In the genomic region with DNA sequence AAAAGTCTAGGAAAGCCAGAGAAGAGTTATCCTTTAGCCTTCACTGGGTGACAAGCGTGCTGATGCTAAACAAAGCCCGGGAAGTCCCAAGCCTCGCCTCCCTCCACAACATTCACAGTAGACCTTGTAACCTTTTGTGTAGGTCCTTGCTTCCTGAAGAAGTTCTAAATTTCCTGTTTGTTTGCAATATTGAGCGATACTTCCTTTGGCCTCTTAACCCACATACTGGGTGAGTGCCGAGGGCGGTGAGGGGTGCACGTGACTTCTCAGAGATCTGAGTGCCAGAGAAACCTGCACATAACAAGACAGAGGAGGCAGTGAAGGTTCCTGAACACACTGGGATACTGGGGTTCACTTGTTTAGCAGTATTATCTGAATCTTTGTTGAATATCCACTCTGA, we compare ENCODE assay signal across 10 cellular contexts.
DNase-seq lines count a peak whose midpoint lies in the region; ATAC-seq and TF ChIP-seq lines count a peak whose summit lies in the region.
"Had no signal": no experiment of that assay in that cellular context is flagged by ENCODE, and none has a peak within 500 bp of the region (broad histone marks: within the 10 kb centered on the region; RNA-seq: fewer than 3 reads in every experiment).

No MANE protein-coding gene starts in this region.

- H3K36me3 Mint-ChIP-seq in CD14-positive monocyte (peaks cover 75 to 93% of the 10 kb centered on the region in 2 donors), neural crest cell (ENCODE audit: low read depth) (no peaks in the 10 kb centered on the region)
- peaks cover 41% of the 10 kb centered on the region for H3K36me3 Mint-ChIP-seq in T-helper 2 cell treated with Interferon-gamma antibody and Interleukin-4, amounts not matched to agents 5 μg/mL and 100 μg/mL, for 36 hours (ENCODE audit: low read depth)
- H3K36me3 Mint-ChIP-seq in activated naive CD8-positive, alpha-beta T cell treated with anti-CD3 and anti-CD28 coated beads, Interleukin-2, amount 50 U/mL, for 24 hours (ENCODE audit: low read depth), result peaks cover 19% of the 10 kb centered on the region

- H3K9me3 Mint-ChIP-seq in CD14-positive monocyte (peaks cover 0 to 2% (median 0%) of the 10 kb centered on the region in 7 donors), neural crest cell (no peaks in the 10 kb centered on the region)
- H3K9me3 Mint-ChIP-seq in T-helper 2 cell treated with Interferon-gamma antibody and Interleukin-4, amounts not matched to agents 5 μg/mL and 100 μg/mL, for 36 hours, result no peaks in the 10 kb centered on the region
- H3K9me3 Mint-ChIP-seq in activated naive CD8-positive, alpha-beta T cell treated with anti-CD3 and anti-CD28 coated beads, Interleukin-2, amount 50 U/mL, for 24 hours, result no peaks in the 10 kb centered on the region
- H3K9me3 Mint-ChIP-seq: neural progenitor cell had no signal

- H3K27ac Mint-ChIP-seq in CD14-positive monocyte (peak overlapping the region in 6 of 7 donors; percentile 8 to 85 (median 63)), neural crest cell (ENCODE audit: unreplicated experiment) (peak overlapping the region; percentile 46)
- H3K27ac Mint-ChIP-seq in T-helper 2 cell treated with Interferon-gamma antibody and Interleukin-4, amounts not matched to agents 5 μg/mL and 100 μg/mL, for 36 hours, result peak overlapping the region; percentile 76
- H3K27ac Mint-ChIP-seq in activated naive CD8-positive, alpha-beta T cell treated with anti-CD3 and anti-CD28 coated beads, Interleukin-2, amount 50 U/mL, for 24 hours, result peak overlapping the region; percentile 49
- H3K27ac Mint-ChIP-seq: neural progenitor cell had no signal

- H3K4me3 Mint-ChIP-seq in CD14-positive monocyte (peak overlapping the region in 1 of 2 donors; percentile 21), neural crest cell (no peak overlapping the region)
- peak overlapping the region; percentile 65 for H3K4me3 Mint-ChIP-seq in T-helper 2 cell treated with Interferon-gamma antibody and Interleukin-4, amounts not matched to agents 5 μg/mL and 100 μg/mL, for 36 hours
- H3K4me3 Mint-ChIP-seq in activated naive CD8-positive, alpha-beta T cell treated with anti-CD3 and anti-CD28 coated beads, Interleukin-2, amount 50 U/mL, for 24 hours, result no peak overlapping the region
- H3K4me3 Mint-ChIP-seq: neural progenitor cell had no signal

- no peak for TF ChIP-seq CTCF in CD14-positive monocyte (IDR thresholded peaks at IDR 0.05)
- no peak for TF ChIP-seq CTCF in neural crest cell (conservative IDR thresholded peaks at IDR 0.05)

- no peak for DNase-seq in CD14-positive monocyte (ENCODE audit: low spot score)
- DNase-seq in T-helper 2 cell treated with Interferon-gamma antibody and Interleukin-4, amounts not matched to agents 5 μg/mL and 100 μg/mL, for 36 hours (ENCODE audit: low spot score), result peak; percentile 23
- no peak for DNase-seq in activated naive CD8-positive, alpha-beta T cell treated with anti-CD3 and anti-CD28 coated beads, Interleukin-2, amount 50 U/mL, for 24 hours
- no peak for DNase-seq in neural crest cell (ENCODE audit: low read depth, low spot score)
- DNase-seq in medulla oblongata (ENCODE audit: extremely low spot score), result no peak
- DNase-seq in effector CD8-positive, alpha-beta T cell (lab: John Stamatoyannopoulos, UW), result no peak
- DNase-seq: NCI-H2227 treated with DMSO at 0.1 percent for 48 hours had no signal

- intact Hi-C loops in CD14-positive monocyte (cut with micrococcal nuclease), result no loop called here

- peaks cover 27% of the 10 kb centered on the region for H3K4me1 Mint-ChIP-seq in CD14-positive monocyte
- H3K4me1 Mint-ChIP-seq in T-helper 2 cell treated with Interferon-gamma antibody and Interleukin-4, amounts not matched to agents 5 μg/mL and 100 μg/mL, for 36 hours (ENCODE audit: low read depth), result peaks cover 22% of the 10 kb centered on the region
- H3K4me1 Mint-ChIP-seq in activated naive CD8-positive, alpha-beta T cell treated with anti-CD3 and anti-CD28 coated beads, Interleukin-2, amount 50 U/mL, for 24 hours, result peaks cover 21% of the 10 kb centered on the region
- H3K4me1 Mint-ChIP-seq in neural crest cell, result peaks cover 3% of the 10 kb centered on the region

- peak; percentile 64 for ATAC-seq in activated naive CD8-positive, alpha-beta T cell treated with anti-CD3 and anti-CD28 coated beads, Interleukin-2, amount 50 U/mL, for 24 hours
- ATAC-seq in HG03571 (IDR thresholded peaks at IDR 0.05; ENCODE audit: unreplicated experiment) (no peak), GM19463 (IDR thresholded peaks at IDR 0.05; ENCODE audit: unreplicated experiment) (no peak)

- H3K27me3 Mint-ChIP-seq in CD14-positive monocyte (ENCODE audit: low read depth in 3 of 3), result no peaks in the 10 kb centered on the region
- H3K27me3 Mint-ChIP-seq in T-helper 2 cell treated with Interferon-gamma antibody and Interleukin-4, amounts not matched to agents 5 μg/mL and 100 μg/mL, for 36 hours (ENCODE audit: low read depth), result no peaks in the 10 kb centered on the region
- no peaks in the 10 kb centered on the region for H3K27me3 Mint-ChIP-seq in activated naive CD8-positive, alpha-beta T cell treated with anti-CD3 and anti-CD28 coated beads, Interleukin-2, amount 50 U/mL, for 24 hours
- no peaks in the 10 kb centered on the region for H3K27me3 Mint-ChIP-seq in neural crest cell (ENCODE audit: low read depth)
